Comparison of ENCODE assay signal across 8 cellular contexts in the genomic region with DNA sequence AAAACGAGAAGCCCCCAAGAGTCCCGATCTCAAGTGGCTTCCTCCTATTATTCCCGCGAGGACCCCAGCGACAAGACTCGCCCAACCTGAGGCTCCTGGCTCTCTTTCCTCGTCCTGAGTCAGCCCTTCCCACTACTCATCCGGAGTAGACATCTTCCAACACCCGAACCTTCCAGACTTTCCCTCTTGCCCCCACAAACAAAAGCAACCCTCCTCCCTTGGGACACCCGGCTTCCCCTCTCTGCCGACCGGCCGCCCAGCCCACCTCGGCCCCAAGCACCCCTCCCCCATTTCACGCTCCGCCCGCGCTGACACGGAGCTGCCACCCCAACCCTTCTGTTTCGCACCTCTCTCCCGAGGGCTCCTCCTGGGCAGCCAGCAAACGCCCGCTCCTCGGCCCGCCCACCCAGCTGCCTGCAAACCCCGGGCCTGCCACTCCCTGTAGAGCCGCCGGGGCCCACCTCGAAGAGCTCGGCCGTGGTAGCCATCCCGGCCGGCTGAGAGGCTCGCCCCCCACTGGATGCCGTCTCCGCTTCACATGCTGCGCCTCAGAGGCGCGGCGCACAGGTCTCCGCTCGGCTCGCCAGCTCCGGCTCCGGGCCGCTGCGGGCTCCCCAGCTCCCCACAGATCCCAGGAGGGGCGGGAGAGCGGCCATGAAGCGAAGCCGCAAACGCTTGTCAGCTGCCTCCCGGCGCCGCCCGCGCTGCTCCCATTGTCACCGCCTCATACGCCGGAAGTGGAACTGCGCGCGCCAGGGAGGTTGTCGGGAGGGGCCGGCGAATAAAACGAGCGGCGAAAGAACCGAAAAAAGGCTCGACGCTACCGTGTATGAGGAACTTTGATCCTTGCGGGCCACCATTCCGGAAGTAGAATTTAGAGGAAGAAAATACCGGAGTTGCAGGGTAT. TPM values are rescaled to one million over a fixed set of nuclear protein-coding genes. Genes with fewer than 3 reads are reported as not detected.
A peak's percentile ranks its signal among the peaks of the same experiment; 100 is the strongest.
DNase-seq lines count a peak whose midpoint lies in the region; ATAC-seq and TF ChIP-seq lines count a peak whose summit lies in the region.

A gene with protein sequence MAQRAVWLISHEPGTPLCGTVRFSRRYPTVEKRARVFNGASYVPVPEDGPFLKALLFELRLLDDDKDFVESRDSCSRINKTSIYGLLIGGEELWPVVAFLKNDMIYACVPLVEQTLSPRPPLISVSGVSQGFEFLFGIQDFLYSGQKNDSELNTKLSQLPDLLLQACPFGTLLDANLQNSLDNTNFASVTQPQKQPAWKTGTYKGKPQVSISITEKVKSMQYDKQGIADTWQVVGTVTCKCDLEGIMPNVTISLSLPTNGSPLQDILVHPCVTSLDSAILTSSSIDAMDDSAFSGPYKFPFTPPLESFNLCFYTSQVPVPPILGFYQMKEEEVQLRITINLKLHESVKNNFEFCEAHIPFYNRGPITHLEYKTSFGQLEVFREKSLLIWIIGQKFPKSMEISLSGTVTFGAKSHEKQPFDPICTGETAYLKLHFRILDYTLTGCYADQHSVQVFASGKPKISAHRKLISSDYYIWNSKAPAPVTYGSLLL (plus strand): TSS at position 811 of the 907 bp plus-strand sequence. CDS start 344 bp downstream, outside the sequence.
A gene with protein sequence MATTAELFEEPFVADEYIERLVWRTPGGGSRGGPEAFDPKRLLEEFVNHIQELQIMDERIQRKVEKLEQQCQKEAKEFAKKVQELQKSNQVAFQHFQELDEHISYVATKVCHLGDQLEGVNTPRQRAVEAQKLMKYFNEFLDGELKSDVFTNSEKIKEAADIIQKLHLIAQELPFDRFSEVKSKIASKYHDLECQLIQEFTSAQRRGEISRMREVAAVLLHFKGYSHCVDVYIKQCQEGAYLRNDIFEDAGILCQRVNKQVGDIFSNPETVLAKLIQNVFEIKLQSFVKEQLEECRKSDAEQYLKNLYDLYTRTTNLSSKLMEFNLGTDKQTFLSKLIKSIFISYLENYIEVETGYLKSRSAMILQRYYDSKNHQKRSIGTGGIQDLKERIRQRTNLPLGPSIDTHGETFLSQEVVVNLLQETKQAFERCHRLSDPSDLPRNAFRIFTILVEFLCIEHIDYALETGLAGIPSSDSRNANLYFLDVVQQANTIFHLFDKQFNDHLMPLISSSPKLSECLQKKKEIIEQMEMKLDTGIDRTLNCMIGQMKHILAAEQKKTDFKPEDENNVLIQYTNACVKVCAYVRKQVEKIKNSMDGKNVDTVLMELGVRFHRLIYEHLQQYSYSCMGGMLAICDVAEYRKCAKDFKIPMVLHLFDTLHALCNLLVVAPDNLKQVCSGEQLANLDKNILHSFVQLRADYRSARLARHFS (minus strand): TSS at position 745 of the 907 bp plus-strand sequence. CDS start 257 bp downstream, at position 488.

- peak; percentile 91 for ATAC-seq in HG02759 (IDR thresholded peaks at IDR 0.05; ENCODE audit: unreplicated experiment)

- no peaks in the 10 kb centered on the region for H3K27me3 Mint-ChIP-seq in osteocyte (ENCODE audit: unreplicated experiment)

- peak within 1 kb of the TSS; percentile 97 for H3K27ac ChIP-seq in thymus (ENCODE audit: low read depth)

- peak within 1 kb of the TSS; percentile 64 for H3K4me3 ChIP-seq in thymus (ENCODE audit: low read length)

- no peaks in the 10 kb centered on the region for H3K36me3 ChIP-seq in thymus (ENCODE audit: control insufficient read depth, insufficient read depth)

- intact Hi-C loops in head of caudate nucleus (cut with DNase I): loop anchor here (10.0 kb wide), 1 partner anchor 694 kb away; a partner anchor contains a TSS

- peaks cover 44% of the 10 kb centered on the region for H3K4me1 Mint-ChIP-seq in osteocyte (ENCODE audit: unreplicated experiment)

- H3K27me3 ChIP-seq in thymus (ENCODE audit: control insufficient read depth, insufficient read depth): no peaks in the 10 kb centered on the region

- no peaks in the 10 kb centered on the region for H3K9me3 Mint-ChIP-seq in osteocyte (ENCODE audit: unreplicated experiment)

- peak within 1 kb of the TSS; percentile 97 for H3K27ac Mint-ChIP-seq in osteocyte (ENCODE audit: unreplicated experiment)

- TF ChIP-seq CTCF in GM12872 (IDR thresholded peaks at IDR 0.05; ENCODE audit: insufficient read depth, low read depth, low read length): 0 out of 3 replicates have a peak, but pooled peaks have one; percentile 5
- no peak for TF ChIP-seq CTCF in osteocyte (IDR thresholded peaks at IDR 0.05)

- no peaks in the 10 kb centered on the region for H3K9me3 ChIP-seq in thymus (ENCODE audit: control insufficient read depth)

- under 1% methylated on average over 76 of the region's 76 CpGs for WGBS in thymus

- H3K4me1 ChIP-seq in thymus (ENCODE audit: control insufficient read depth, insufficient read depth, low read length): peaks cover 12% of the 10 kb centered on the region

- peaks cover 4% of the 10 kb centered on the region for H3K36me3 Mint-ChIP-seq in osteocyte (ENCODE audit: unreplicated experiment)

- DNase-seq in NCI-H1417 (lab: John Stamatoyannopoulos, UW) (peak; percentile 98 to 99 (median 98)), SW 1271 (lab: John Stamatoyannopoulos, UW) (peak; percentile 64 to 92), head of caudate nucleus (peak; percentile 88 to 98 (median 94)), osteocyte (ENCODE audit: extremely low spot score, unreplicated experiment) (peak; percentile 95)
- DNase-seq in activated naive CD8-positive, alpha-beta T cell treated with anti-CD3 and anti-CD28 coated beads, Interleukin-2, amount 50 U/mL, for 16 hours (ENCODE audit: low read depth, low spot score): peak; percentile 74

- peak within 1 kb of the TSS; percentile 93 for H3K4me3 Mint-ChIP-seq in osteocyte (ENCODE audit: unreplicated experiment)

RNA-seq across cellular contexts. Expression of the first gene that starts in this region (rescaled TPM):
- 36.0 and 40.2 TPM in 2 replicates for total RNA-seq in osteocyte
- 13.2 TPM for polyA plus RNA-seq in thymus

RNA-seq across cellular contexts. Expression of the second gene that starts in this region (rescaled TPM):
- 72.3 and 77.1 TPM in 2 replicates for total RNA-seq in osteocyte
- polyA plus RNA-seq in thymus: 25.2 TPM

Comparison
In these comparisons a context has a peak if more than half of its experiments do, and no peak if none do; other contexts are left out.
1. Peak in every context shown above with its lines: DNase-seq, ATAC-seq, H3K4me3 ChIP-seq and H3K27ac ChIP-seq.